In the genomic region with DNA sequence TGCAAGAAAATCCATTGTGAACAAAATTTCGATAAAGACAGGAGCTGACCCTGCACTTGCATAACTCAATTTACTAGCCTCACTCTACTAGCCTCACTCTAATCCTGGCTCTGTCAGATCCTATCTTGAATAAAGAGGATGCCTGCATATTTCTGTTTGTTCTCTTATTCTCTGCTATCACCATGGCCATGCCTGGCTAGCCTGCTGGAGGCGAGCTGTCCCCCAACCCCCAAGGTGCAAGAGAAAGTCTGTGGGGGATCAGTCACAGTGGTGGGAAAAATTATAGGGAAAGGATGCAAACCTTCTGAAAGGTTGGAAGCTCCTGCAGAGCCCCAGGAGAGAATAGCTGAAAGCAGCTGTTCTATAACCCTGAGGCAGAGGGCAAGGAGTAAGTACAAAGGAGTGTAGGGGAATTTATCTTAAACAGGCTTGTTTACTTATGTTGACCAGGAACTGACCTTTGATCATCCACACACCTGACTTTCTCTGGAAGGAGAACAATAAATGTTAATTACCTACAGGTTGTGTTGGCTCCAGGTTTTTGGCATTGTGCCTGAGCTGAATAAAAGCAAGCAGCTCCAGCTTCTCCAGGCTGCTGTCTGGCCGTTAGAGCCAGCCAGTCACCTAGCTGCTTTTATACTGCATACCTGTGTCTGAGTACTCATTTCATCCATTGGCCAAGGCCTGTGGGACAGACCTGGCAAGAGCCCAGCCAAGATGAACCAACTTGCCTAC, we compare ENCODE assay signal across 1 cellular context.
TF ChIP-seq lines count a peak whose summit lies in the region.

No MANE protein-coding gene starts in this region.

TF ChIP-seq in IMR-90, 13 proteins besides CTCF, POLR2A, EP300 and RAD21 (continued from another document):
- no peak for TF ChIP-seq SMC3 (IDR thresholded peaks at IDR 0.05; ENCODE audit: low read depth, low read length)
